In genomic region chr18:12262748-12263147, GRCh38 we compare ENCODE assay signal across 30 cellular contexts. TPM values are rescaled to one million over a fixed set of nuclear protein-coding genes. Genes with fewer than 3 reads are reported as not detected.
"Had no signal": no experiment of that assay in that cellular context is flagged by ENCODE, and none has a peak within 500 bp of the region (broad histone marks: within the 10 kb centered on the region; RNA-seq: fewer than 3 reads in every experiment).

No MANE protein-coding gene starts in this region.

- H3K27me3 ChIP-seq: colonic mucosa, heart right ventricle had no signal

- H3K27ac ChIP-seq: colonic mucosa, epithelial cell of prostate, esophagus squamous epithelium, gastrocnemius medialis, heart right ventricle, left ventricle myocardium inferior, lower lobe of right lung had no signal

- DNase-seq: colonic mucosa; cortex of kidney; effector CD8-positive, alpha-beta T cell; effector memory CD8-positive, alpha-beta T cell; endodermal cell; erythroblast; esophagus squamous epithelium; foreskin fibroblast; gastrocnemius medialis; glutamatergic neuron; head of caudate nucleus; heart right ventricle; hippocampal formation; kidney glomerular epithelial cell; left colon; left ventricle myocardium inferior; lower lobe of right lung; mesenchymal stem cell; mucosa of descending colon; naive B cell had no signal

- FAIRE-seq: endometrium, islet of Langerhans, keratinocyte had no signal

- ATAC-seq: effector memory CD8-positive, alpha-beta T cell; esophagus mucosa; gastrocnemius medialis; heart right ventricle; left colon; left lobe of liver; lower lobe of right lung; mucosa of descending colon had no signal

- H3K4me3 ChIP-seq: colonic mucosa, esophagus squamous epithelium, gastrocnemius medialis, heart right ventricle, left ventricle myocardium inferior, lower lobe of right lung, mucosa of descending colon had no signal

- H3K36me3 ChIP-seq: colonic mucosa, esophagus squamous epithelium, gastrocnemius medialis, heart right ventricle, left ventricle myocardium inferior, lower lobe of right lung had no signal

- H3K4me1 ChIP-seq: colonic mucosa, gastrocnemius medialis, heart right ventricle, left ventricle myocardium inferior, lower lobe of right lung had no signal

- H3K9me3 ChIP-seq: colonic mucosa, esophagus squamous epithelium, gastrocnemius medialis, heart right ventricle, left ventricle myocardium inferior, lower lobe of right lung, mucosa of descending colon had no signal

RNA-seq across cellular contexts. Expression of gene CIDEA, which starts 8.6 kb away (rescaled TPM):
- total RNA-seq: colonic mucosa, endodermal cell, left lobe of liver, liver, lower lobe of right lung, lung microvascular endothelial cell, mesothelial cell of epicardium, myocyte had no signal
- polyA plus RNA-seq: liver had no signal
